In genomic region chr12:26697217-26697616, GRCh38 we compare ENCODE assay signal across 19 cellular contexts.
"Had no signal": no experiment of that assay in that cellular context is flagged by ENCODE, and none has a peak within 500 bp of the region (broad histone marks: within the 10 kb centered on the region; RNA-seq: fewer than 3 reads in every experiment).

No MANE protein-coding gene starts in this region.

- DNase-seq: activated CD4-positive, alpha-beta T cell treated with anti-CD3 and anti-CD28 coated beads, Interleukin-2, amount 10 ng/mL, durations not matched to agents 24 days and 14 days; activated CD4-positive, CD25-positive, alpha-beta regulatory T cell; activated CD8-positive, alpha-beta memory T cell treated with anti-CD3 and anti-CD28 coated beads, Interleukin-2, amount 50 U/mL, for 4 hours; activated CD8-positive, alpha-beta T cell treated with anti-CD3 and anti-CD28 coated beads, Interleukin-2, amount 10 ng/mL, durations not matched to agents 7 days and 5 days; activated naive CD4-positive, alpha-beta T cell treated with anti-CD3 and anti-CD28 coated beads for 36 hours; activated naive CD8-positive, alpha-beta T cell treated with anti-CD3 and anti-CD28 coated beads, Interleukin-2, amount 50 U/mL, for 24 hours; kidney glomerular epithelial cell; left ventricle myocardium superior; mesendoderm; stimulated activated CD4-positive, alpha-beta T cell treated with anti-CD3 and anti-CD28 coated beads, Interleukin-15, amount 100 ng/mL, for 24 hours; stimulated activated CD4-positive, alpha-beta T cell treated with anti-CD3 and anti-CD28 coated beads, Interleukin-4, amount 100 ng/mL, for 24 hours; stimulated activated naive CD4-positive, alpha-beta T cell; SW 1271; transverse colon had no signal

- H3K9me3 Mint-ChIP-seq: activated naive CD4-positive, alpha-beta T cell treated with anti-CD3 and anti-CD28 coated beads for 36 hours; activated naive CD8-positive, alpha-beta T cell treated with anti-CD3 and anti-CD28 coated beads, Interleukin-2, amount 50 U/mL, for 24 hours; natural killer cell treated with Interleukin-12 subunit alpha and Interleukin-12 subunit beta and Interleukin-15 and Interleukin-18, amount 100 ng/mL, for 72 hours; T-helper 2 cell treated with Interferon-gamma antibody and Interleukin-4, amounts not matched to agents 5 μg/mL and 100 μg/mL, for 36 hours had no signal

- H3K27ac ChIP-seq: right atrium auricular region, skin epidermis, transverse colon, vagina had no signal

- H3K27ac Mint-ChIP-seq: activated CD4-positive, alpha-beta T cell treated with anti-CD3 and anti-CD28 coated beads, Interleukin-2, amount 10 ng/mL, durations not matched to agents 24 days and 14 days; activated CD8-positive, alpha-beta T cell treated with anti-CD3 and anti-CD28 coated beads, Interleukin-2, amount 10 ng/mL, durations not matched to agents 7 days and 5 days; activated naive CD4-positive, alpha-beta T cell treated with anti-CD3 and anti-CD28 coated beads for 36 hours; activated naive CD8-positive, alpha-beta T cell treated with anti-CD3 and anti-CD28 coated beads, Interleukin-2, amount 50 U/mL, for 24 hours; T-helper 2 cell treated with Interferon-gamma antibody and Interleukin-4, amounts not matched to agents 5 μg/mL and 100 μg/mL, for 36 hours had no signal

- ATAC-seq: activated CD8-positive, alpha-beta T cell treated with anti-CD3 and anti-CD28 coated beads, Interleukin-2, amount 10 ng/mL, durations not matched to agents 7 days and 5 days; activated naive CD8-positive, alpha-beta T cell treated with anti-CD3 and anti-CD28 coated beads, Interleukin-2, amount 50 U/mL, for 24 hours; left ventricle myocardium superior; natural killer cell treated with Interleukin-12 subunit alpha and Interleukin-12 subunit beta and Interleukin-15 and Interleukin-18, amount 100 ng/mL, for 72 hours had no signal

- H3K4me1 ChIP-seq: right atrium auricular region, transverse colon, vagina had no signal

- H3K27me3 Mint-ChIP-seq: activated CD4-positive, alpha-beta T cell treated with anti-CD3 and anti-CD28 coated beads, Interleukin-2, amount 10 ng/mL, durations not matched to agents 24 days and 14 days; activated naive CD8-positive, alpha-beta T cell treated with anti-CD3 and anti-CD28 coated beads, Interleukin-2, amount 50 U/mL, for 24 hours; natural killer cell treated with Interleukin-12 subunit alpha and Interleukin-12 subunit beta and Interleukin-15 and Interleukin-18, amount 100 ng/mL, for 72 hours had no signal

- H3K27me3 ChIP-seq: right atrium auricular region, transverse colon, vagina had no signal

- H3K36me3 ChIP-seq: right atrium auricular region, transverse colon, vagina had no signal

- H3K4me3 Mint-ChIP-seq: activated CD4-positive, alpha-beta T cell treated with anti-CD3 and anti-CD28 coated beads, Interleukin-2, amount 10 ng/mL, durations not matched to agents 24 days and 14 days; activated CD8-positive, alpha-beta T cell treated with anti-CD3 and anti-CD28 coated beads, Interleukin-2, amount 10 ng/mL, durations not matched to agents 7 days and 5 days; activated naive CD4-positive, alpha-beta T cell treated with anti-CD3 and anti-CD28 coated beads for 36 hours; activated naive CD8-positive, alpha-beta T cell treated with anti-CD3 and anti-CD28 coated beads, Interleukin-2, amount 50 U/mL, for 24 hours; natural killer cell treated with Interleukin-12 subunit alpha and Interleukin-12 subunit beta and Interleukin-15 and Interleukin-18, amount 100 ng/mL, for 72 hours; T-helper 2 cell treated with Interferon-gamma antibody and Interleukin-4, amounts not matched to agents 5 μg/mL and 100 μg/mL, for 36 hours had no signal

- H3K4me3 ChIP-seq: right atrium auricular region, skin epidermis, transverse colon, vagina had no signal
